ENCODE assay signal across 19 cellular contexts in genomic region chr18:63363951-63364350, GRCh38. TPM values are rescaled to one million over a fixed set of nuclear protein-coding genes. Genes with fewer than 3 reads are reported as not detected.
DNase-seq lines count a peak whose midpoint lies in the region; ATAC-seq and TF ChIP-seq lines count a peak whose summit lies in the region.
"Had no signal": no experiment of that assay in that cellular context is flagged by ENCODE, and none has a peak within 500 bp of the region (broad histone marks: within the 10 kb centered on the region; RNA-seq: fewer than 3 reads in every experiment).

No MANE protein-coding gene starts in this region.

- peak overlapping the region; percentile 95 for H3K4me2 ChIP-seq in BLaER1
- no peak overlapping the region for H3K4me2 ChIP-seq in GM23248 (ENCODE audit: unreplicated experiment)

- peaks cover 40% of the 10 kb centered on the region for H3K79me2 ChIP-seq in GM23248 (ENCODE audit: insufficient read depth)

- WGBS in GM23248 (ENCODE audit: low coverage in 1 of 2, low lambda C conversion rate in 2 of 2, missing lambda C conversion rate in 2 of 2), 2 experiments = 89 to 97% methylated on average over 2 of the region's 2 CpGs

- H3K9me3 ChIP-seq in BLaER1 (peaks cover under 1% of the 10 kb centered on the region; the same call in 1 of the 2 replicates), GM23248 (ENCODE audit: low read depth) (no peaks in the 10 kb centered on the region)
- H3K9me3 ChIP-seq in CD8-positive, alpha-beta T cell (ENCODE audit: low read length) = no peaks in the 10 kb centered on the region
- H3K9me3 ChIP-seq: mucosa of descending colon, ovary, stomach, uterus had no signal

- CTCF ChIA-PET in CD8-positive, alpha-beta T cell (lab: Charles Lee) = interaction anchor here (0.7 to 2.8 kb wide), 10 partner anchors 9 to 599 kb away, joined by 3 to 17 read pairs (median 4); partner anchors contain the start of gene VPS4B

- no peak overlapping the region for H3K4me3 Mint-ChIP-seq in CD8-positive, alpha-beta T cell
- peak overlapping the region; percentile 0 for H3K4me3 Mint-ChIP-seq in T-helper 1 cell treated with Interleukin-12 subunit alpha and Interleukin-12 subunit beta and Interleukin-4 antibody, amounts not matched to agents 30 μg/mL and 1 μg/mL, for 36 hours
- H3K4me3 Mint-ChIP-seq in activated naive CD8-positive, alpha-beta T cell treated with anti-CD3 and anti-CD28 coated beads, Interleukin-2, amount 10 ng/mL, durations not matched to agents 7 days and 5 days = peak overlapping the region; percentile 7
- H3K4me3 Mint-ChIP-seq: B cell had no signal

- H3K27ac Mint-ChIP-seq in CD8-positive, alpha-beta T cell = peak overlapping the region; percentile 0
- H3K27ac Mint-ChIP-seq in T-helper 1 cell treated with Interleukin-12 subunit alpha and Interleukin-12 subunit beta and Interleukin-4 antibody, amounts not matched to agents 30 μg/mL and 1 μg/mL, for 36 hours = no peak overlapping the region
- H3K27ac Mint-ChIP-seq in activated naive CD8-positive, alpha-beta T cell treated with anti-CD3 and anti-CD28 coated beads, Interleukin-2, amount 10 ng/mL, durations not matched to agents 7 days and 5 days = no peak overlapping the region
- H3K27ac Mint-ChIP-seq: B cell had no signal

- H2AFZ ChIP-seq in GM23248 = no peak overlapping the region

- H3K4me3 ChIP-seq in BLaER1 (no peak overlapping the region), GM23248 (no peak overlapping the region)
- no peak overlapping the region for H3K4me3 ChIP-seq in CD8-positive, alpha-beta T cell (ENCODE audit: low read depth, low read length)
- H3K4me3 ChIP-seq: mucosa of descending colon, ovary, stomach, uterus had no signal

- H3K9ac ChIP-seq in BLaER1 = no peak overlapping the region
- no peak overlapping the region for H3K9ac ChIP-seq in GM23248

- H3K36me3 Mint-ChIP-seq in CD8-positive, alpha-beta T cell = peaks cover 35% of the 10 kb centered on the region
- H3K36me3 Mint-ChIP-seq in T-helper 1 cell treated with Interleukin-12 subunit alpha and Interleukin-12 subunit beta and Interleukin-4 antibody, amounts not matched to agents 30 μg/mL and 1 μg/mL, for 36 hours (ENCODE audit: low read depth) = peaks cover 28% of the 10 kb centered on the region
- peaks cover 23% of the 10 kb centered on the region for H3K36me3 Mint-ChIP-seq in activated naive CD8-positive, alpha-beta T cell treated with anti-CD3 and anti-CD28 coated beads, Interleukin-2, amount 10 ng/mL, durations not matched to agents 7 days and 5 days

- peak in 6 of 7 experiments; percentile 11 to 64 (median 36) for DNase-seq in CD8-positive, alpha-beta T cell
- no peak for DNase-seq in activated naive CD8-positive, alpha-beta T cell treated with anti-CD3 and anti-CD28 coated beads, Interleukin-2, amount 10 ng/mL, durations not matched to agents 7 days and 5 days
- DNase-seq in nucleus accumbens (lab: John Stamatoyannopoulos, UW) (no peak), posterior vena cava (ENCODE audit: low spot score) (no peak), GM23248 (no peak)
- DNase-seq: H7, hippocampal formation, left colon, mucosa of descending colon, NCI-H1092 treated with DMSO at 0.1 percent for 48 hours, ovary, SHP77, small intestine, stomach, uterus had no signal

- H3K27ac ChIP-seq in BLaER1 (no peak overlapping the region), GM23248 (no peak overlapping the region)
- no peak overlapping the region for H3K27ac ChIP-seq in CD8-positive, alpha-beta T cell (ENCODE audit: low read depth, low read length)
- H3K27ac ChIP-seq: ovary, stomach, uterus had no signal

- H3K4me1 ChIP-seq in BLaER1 (peaks cover 34% of the 10 kb centered on the region), GM23248 (ENCODE audit: insufficient read depth) (peaks cover 21% of the 10 kb centered on the region; the same call in 1 of the 2 replicates)
- H3K4me1 ChIP-seq in CD8-positive, alpha-beta T cell (ENCODE audit: insufficient read depth, low read length) = peaks cover 33% of the 10 kb centered on the region
- H3K4me1 ChIP-seq: uterus had no signal

- ATAC-seq in CD8-positive, alpha-beta T cell = peak; percentile 30
- no peak for ATAC-seq in activated naive CD8-positive, alpha-beta T cell treated with anti-CD3 and anti-CD28 coated beads, Interleukin-2, amount 10 ng/mL, durations not matched to agents 7 days and 5 days (ENCODE audit: low read depth)
- ATAC-seq in HG02884 (IDR thresholded peaks at IDR 0.05; ENCODE audit: unreplicated experiment) = no peak
- ATAC-seq: left colon, mucosa of descending colon had no signal

- no peaks in the 10 kb centered on the region for H3K27me3 ChIP-seq in BLaER1
- no peaks in the 10 kb centered on the region for H3K27me3 ChIP-seq in CD8-positive, alpha-beta T cell (ENCODE audit: insufficient read depth, low read length)
- H3K27me3 ChIP-seq in GM23248 (replicated peaks; ENCODE audit: insufficient read depth) = no peaks in the 10 kb centered on the region
- H3K27me3 ChIP-seq: ovary, stomach, uterus had no signal

- in situ Hi-C loops in GM23248 (cut with MboI) = loop anchor here (25.0 kb wide), 1 partner anchor 473 kb away; no protein-coding TSS in a partner anchor

- peaks cover 8% of the 10 kb centered on the region; the same call in 1 of the 2 replicates for H3F3A ChIP-seq in GM23248 (ENCODE audit: insufficient read depth)

- H3K27me3 Mint-ChIP-seq in CD8-positive, alpha-beta T cell (ENCODE audit: low read depth) = no peaks in the 10 kb centered on the region
- no peaks in the 10 kb centered on the region for H3K27me3 Mint-ChIP-seq in T-helper 1 cell treated with Interleukin-12 subunit alpha and Interleukin-12 subunit beta and Interleukin-4 antibody, amounts not matched to agents 30 μg/mL and 1 μg/mL, for 36 hours (ENCODE audit: low read depth)
- no peaks in the 10 kb centered on the region for H3K27me3 Mint-ChIP-seq in activated naive CD8-positive, alpha-beta T cell treated with anti-CD3 and anti-CD28 coated beads, Interleukin-2, amount 10 ng/mL, durations not matched to agents 7 days and 5 days
- H3K27me3 Mint-ChIP-seq: B cell had no signal

- POLR2A ChIA-PET in CD8-positive, alpha-beta T cell (lab: Charles Lee) = interaction anchor here (0.9 to 1.5 kb wide), 5 partner anchors 13 to 58 kb away, joined by 3 to 7 read pairs (median 3); partner anchors contain the start of gene VPS4B
- POLR2A ChIA-PET in activated naive CD8-positive, alpha-beta T cell treated with anti-CD3 and anti-CD28 coated beads, Interleukin-2, amount 10 ng/mL, durations not matched to agents 7 days and 5 days (lab: Charles Lee) = interaction anchor here (0.6 to 3.1 kb wide), 2 partner anchors 58 to 287 kb away, joined by 3 to 22 read pairs; partner anchors contain the start of gene VPS4B

- H3K9me2 ChIP-seq in GM23248 (ENCODE audit: insufficient read depth) = no peaks in the 10 kb centered on the region

- peaks cover 47% of the 10 kb centered on the region for H3K4me1 Mint-ChIP-seq in CD8-positive, alpha-beta T cell (ENCODE audit: low read depth)
- peaks cover 31% of the 10 kb centered on the region for H3K4me1 Mint-ChIP-seq in T-helper 1 cell treated with Interleukin-12 subunit alpha and Interleukin-12 subunit beta and Interleukin-4 antibody, amounts not matched to agents 30 μg/mL and 1 μg/mL, for 36 hours (ENCODE audit: low read depth)
- peaks cover 29% of the 10 kb centered on the region for H3K4me1 Mint-ChIP-seq in activated naive CD8-positive, alpha-beta T cell treated with anti-CD3 and anti-CD28 coated beads, Interleukin-2, amount 10 ng/mL, durations not matched to agents 7 days and 5 days

- H3K36me3 ChIP-seq in BLaER1 (peaks cover 36% of the 10 kb centered on the region), GM23248 (ENCODE audit: low read depth) (peaks cover 27% of the 10 kb centered on the region)
- H3K36me3 ChIP-seq in CD8-positive, alpha-beta T cell (ENCODE audit: insufficient read depth, low read length) = peaks cover 5% of the 10 kb centered on the region
- H3K36me3 ChIP-seq: ovary, uterus had no signal

- H4K20me1 ChIP-seq in BLaER1 (peaks cover 37% of the 10 kb centered on the region), GM23248 (ENCODE audit: insufficient read depth) (no peaks in the 10 kb centered on the region)

- intact Hi-C loops in CD8-positive, alpha-beta T cell (cut with DNase I, micrococcal nuclease) = loop anchor here in 1 of 2 experiments (2.0 kb wide), 1 partner anchor 645 kb away; no protein-coding TSS in a partner anchor
- intact Hi-C loops in posterior vena cava (cut with DNase I) = loop anchor here in 1 of 2 donors (10.0 kb wide), 1 partner anchor 61 kb away; the partner anchor contains the start of gene VPS4B

- H3K9me3 Mint-ChIP-seq in CD8-positive, alpha-beta T cell = peaks cover 5% of the 10 kb centered on the region
- H3K9me3 Mint-ChIP-seq in T-helper 1 cell treated with Interleukin-12 subunit alpha and Interleukin-12 subunit beta and Interleukin-4 antibody, amounts not matched to agents 30 μg/mL and 1 μg/mL, for 36 hours = peaks cover 7% of the 10 kb centered on the region
- H3K9me3 Mint-ChIP-seq in activated naive CD8-positive, alpha-beta T cell treated with anti-CD3 and anti-CD28 coated beads, Interleukin-2, amount 10 ng/mL, durations not matched to agents 7 days and 5 days = peaks cover 2% of the 10 kb centered on the region

- no peak for TF ChIP-seq CTCF in CD8-positive, alpha-beta T cell (IDR thresholded peaks at IDR 0.05)

RNA-seq across cellular contexts. Expression of gene KDSR, which starts 3.1 kb away (rescaled TPM):
- 10 to 100 TPM; 12.8 to 13.9 TPM for total RNA-seq in CD8-positive, alpha-beta T cell
- total RNA-seq in activated naive CD8-positive, alpha-beta T cell treated with anti-CD3 and anti-CD28 coated beads, Interleukin-2, amount 10 ng/mL, durations not matched to agents 7 days and 5 days = 10 to 100 TPM; 48.1 to 50.1 TPM
- total RNA-seq in posterior vena cava = 10 to 100 TPM; 54.2 to 78.7 TPM
- total RNA-seq in GM23248 (2014; rRNA removed; shearing (Covaris generic)) = 30.7 and 31.2 TPM in 2 replicates
- polyA plus RNA-seq in GM23248 (2016; fragmentation: Nextera tagmentation; extraction: Ambion mirVana) = 54.7 and 55.1 TPM in 2 replicates

RNA-seq across cellular contexts. Expression of gene BCL2, which starts 44.4 kb away (rescaled TPM):
- 10 to 100 TPM; 39.5 to 40.5 TPM for total RNA-seq in CD8-positive, alpha-beta T cell
- 100 to 1,000 TPM; 121 to 128 TPM for total RNA-seq in activated naive CD8-positive, alpha-beta T cell treated with anti-CD3 and anti-CD28 coated beads, Interleukin-2, amount 10 ng/mL, durations not matched to agents 7 days and 5 days
- 10 to 100 TPM; 11.6 to 13.5 TPM for total RNA-seq in posterior vena cava
- total RNA-seq in GM23248 (2014; rRNA removed; shearing (Covaris generic)) = 1.0 and 1.5 TPM in 2 replicates
- 0.30 and 0.39 TPM in 2 replicates for polyA plus RNA-seq in GM23248 (2016; fragmentation: Nextera tagmentation; extraction: Ambion mirVana)

RNA-seq across cellular contexts. Expression of gene VPS4B, which starts 58.3 kb away (rescaled TPM):
- 10 to 100 TPM; 58.5 to 76.2 TPM for total RNA-seq in CD8-positive, alpha-beta T cell
- total RNA-seq in activated naive CD8-positive, alpha-beta T cell treated with anti-CD3 and anti-CD28 coated beads, Interleukin-2, amount 10 ng/mL, durations not matched to agents 7 days and 5 days = 10 to 100 TPM; 72.8 to 78.2 TPM
- 10 to 100 TPM; 46.2 to 47.3 TPM for total RNA-seq in posterior vena cava
- total RNA-seq in GM23248 (2014; rRNA removed; shearing (Covaris generic)) = 42.4 and 45.5 TPM in 2 replicates
- 43.3 and 49.2 TPM in 2 replicates for polyA plus RNA-seq in GM23248 (2016; fragmentation: Nextera tagmentation; extraction: Ambion mirVana)

Comparison
In these comparisons a context has a peak if more than half of its experiments do, and no peak if none do; other contexts are left out.
1. DNase-seq: peak in CD8-positive, alpha-beta T cell (6 of 7); none in activated naive CD8-positive, alpha-beta T cell treated with anti-CD3 and anti-CD28 coated beads, Interleukin-2, amount 10 ng/mL, durations not matched to agents 7 days and 5 days (single experiment), nucleus accumbens (0 of 56), posterior vena cava (single experiment) and GM23248 (single experiment).